8 cellular contexts compared by ENCODE assay signal in genomic region chr11:75814369-75814685, GRCh38. TPM values are rescaled to one million over a fixed set of nuclear protein-coding genes. Genes with fewer than 3 reads are reported as not detected.
DNase-seq lines count a peak whose midpoint lies in the region; ATAC-seq and TF ChIP-seq lines count a peak whose summit lies in the region.

No MANE protein-coding gene starts in this region.

- peak overlapping the region; percentile 95 for H3K27ac ChIP-seq in cardiac muscle cell
- peak overlapping the region; percentile 94 to 99 (median 96) for H3K27ac ChIP-seq in Peyer's patch
- H3K27ac ChIP-seq in esophagus muscularis mucosa (replicated peaks in 1 of 4) = peak overlapping the region; percentile 94 to 99 (median 96)
- H3K27ac ChIP-seq in trophoblast cell (ENCODE audit: low read depth, low read length) = peak overlapping the region; percentile 60

- DNase-seq in cardiac muscle cell (ENCODE audit: low read depth in 1 of 2, low spot score in 1 of 2) (no peak), left ventricle myocardium superior (no peak), Peyer's patch (no peak), esophagus muscularis mucosa (ENCODE audit: extremely low spot score) (no peak), trophoblast cell (no peak), LoVo (ENCODE audit: low spot score) (no peak), Ammon's horn (ENCODE audit: low spot score) (no peak)

- H3K4me3 ChIP-seq in cardiac muscle cell (peak overlapping the region; percentile 83), Peyer's patch (peak overlapping the region; percentile 86 to 98 (median 96)), esophagus muscularis mucosa (peak overlapping the region; percentile 87 to 100 (median 93)), trophoblast cell (ENCODE audit: low read depth, low read length) (peak overlapping the region; percentile 86)

- peak overlapping the region; percentile 44 for H3K4ac ChIP-seq in trophoblast cell (ENCODE audit: low read depth, low read length)

- peak overlapping the region; percentile 22 for H4K12ac ChIP-seq in trophoblast cell (ENCODE audit: low read depth, low read length)

- peak overlapping the region; percentile 97 for H3K4me2 ChIP-seq in trophoblast cell (ENCODE audit: low read length)

- no peak for ATAC-seq in left ventricle myocardium superior
- ATAC-seq in HG02970 (IDR thresholded peaks at IDR 0.05; ENCODE audit: low FRiP score, unreplicated experiment) = peak; percentile 15

- peak overlapping the region; percentile 92 for H2AFZ ChIP-seq in trophoblast cell (ENCODE audit: insufficient read depth, low read length, poor library complexity)

- H3K79me1 ChIP-seq in trophoblast cell (ENCODE audit: low read length) = peaks cover 12% of the 10 kb centered on the region

- no peak for TF ChIP-seq CTCF in cardiac muscle cell (IDR thresholded peaks at IDR 0.05; ENCODE audit: low read depth, low read length)
- no peak for TF ChIP-seq CTCF in Peyer's patch (IDR thresholded peaks at IDR 0.05)
- TF ChIP-seq CTCF in esophagus muscularis mucosa (IDR thresholded peaks at IDR 0.05) = no peak

- H3K79me2 ChIP-seq in trophoblast cell (ENCODE audit: control insufficient read depth, insufficient read depth, low read length, poor library complexity) = peaks cover 12% of the 10 kb centered on the region

- H3K9me3 ChIP-seq in cardiac muscle cell (ENCODE audit: low read depth) (no peaks in the 10 kb centered on the region), Peyer's patch (no peaks in the 10 kb centered on the region), esophagus muscularis mucosa (no peaks in the 10 kb centered on the region), trophoblast cell (ENCODE audit: insufficient read depth, low read depth, low read length) (no peaks in the 10 kb centered on the region)

- peak overlapping the region; percentile 28 for H2BK5ac ChIP-seq in trophoblast cell (ENCODE audit: low read depth, low read length, poor library complexity)

- H3K36me3 ChIP-seq in cardiac muscle cell (no peaks in the 10 kb centered on the region), Peyer's patch (no peaks in the 10 kb centered on the region), esophagus muscularis mucosa (no peaks in the 10 kb centered on the region), trophoblast cell (ENCODE audit: control insufficient read depth in 1 of 2, insufficient read depth in 2 of 2, low read length in 2 of 2) (no peaks in the 10 kb centered on the region)

- 0% methylated on average over 6 of the region's 13 CpGs for WGBS in esophagus muscularis mucosa
- WGBS in trophoblast cell (ENCODE audit: extremely low coverage, insufficient coverage, insufficient read length) = no CpG with 5 or more reads among the region's 13 CpGs

- H2BK12ac ChIP-seq in trophoblast cell (ENCODE audit: low read length) = peak overlapping the region; percentile 59

- peak overlapping the region; percentile 50 for H3K14ac ChIP-seq in trophoblast cell (ENCODE audit: low read length)

- H3K18ac ChIP-seq in trophoblast cell (ENCODE audit: low read length) = peak overlapping the region; percentile 33

- H3K23ac ChIP-seq in trophoblast cell (ENCODE audit: low read length) = no peak overlapping the region

- peak overlapping the region; percentile 71 for H3K9ac ChIP-seq in trophoblast cell (ENCODE audit: low read length)

- peak overlapping the region; percentile 32 for H2BK120ac ChIP-seq in trophoblast cell (ENCODE audit: insufficient read depth, low read length, poor library complexity)

- peak overlapping the region; percentile 76 for H4K8ac ChIP-seq in trophoblast cell (ENCODE audit: low read depth, low read length)

- H3K4me1 ChIP-seq in cardiac muscle cell (ENCODE audit: low read depth) = peaks cover 17% of the 10 kb centered on the region
- peaks cover 0 to 19% (median 9%) of the 10 kb centered on the region in 4 donors for H3K4me1 ChIP-seq in Peyer's patch
- H3K4me1 ChIP-seq in esophagus muscularis mucosa = peaks cover 23 to 45% (median 42%) of the 10 kb centered on the region in 4 donors
- H3K4me1 ChIP-seq in trophoblast cell (ENCODE audit: control insufficient read depth in 1 of 2, insufficient read depth in 2 of 2, low read length in 2 of 2) = peaks cover 14 to 19% of the 10 kb centered on the region in 2 experiments

- peak overlapping the region; percentile 63 for H4K91ac ChIP-seq in trophoblast cell (ENCODE audit: low read depth, low read length)

- H2AK5ac ChIP-seq in trophoblast cell (ENCODE audit: low read length) = no peak overlapping the region

- intact Hi-C loops in left ventricle myocardium superior (cut with micrococcal nuclease) (no loop called here), esophagus muscularis mucosa (cut with DNase I) (no loop called here)

- H3K27me3 ChIP-seq in cardiac muscle cell = no peaks in the 10 kb centered on the region
- no peaks in the 10 kb centered on the region for H3K27me3 ChIP-seq in Peyer's patch
- no peaks in the 10 kb centered on the region for H3K27me3 ChIP-seq in esophagus muscularis mucosa
- H3K27me3 ChIP-seq in trophoblast cell (ENCODE audit: insufficient read depth, low read length) = no peaks in the 10 kb centered on the region

- no peak for TF ChIP-seq EP300 in esophagus muscularis mucosa (IDR thresholded peaks at IDR 0.05)

- TF ChIP-seq POLR2A in Peyer's patch (IDR thresholded peaks at IDR 0.05) = peak in 1 of 2 donors; percentile 30
- TF ChIP-seq POLR2A in esophagus muscularis mucosa (IDR thresholded peaks at IDR 0.05; ENCODE audit: low read depth) = no peak

RNA-seq across cellular contexts. Expression of gene UVRAG, which starts 0.7 kb away (rescaled TPM):
- total RNA-seq in cardiac muscle cell (22.4 and 34.0 TPM in 2 replicates), left ventricle myocardium superior (14.9 TPM), Peyer's patch (10 to 100 TPM; 13.8 to 64.4 (median 22.1) TPM), esophagus muscularis mucosa (10 to 100 TPM; 30.6 to 37.4 (median 34.7) TPM)
- 21.6 and 33.3 TPM in 2 replicates for polyA plus RNA-seq in cardiac muscle cell
- polyA plus RNA-seq in trophoblast cell (2013) = 4.8 and 5.0 TPM in 2 replicates

RNA-seq across cellular contexts. Expression of gene DGAT2, which starts 45.7 kb away (rescaled TPM):
- total RNA-seq in cardiac muscle cell = 36.4 and 44.9 TPM in 2 replicates
- polyA plus RNA-seq in cardiac muscle cell = 23.7 and 34.7 TPM in 2 replicates
- total RNA-seq in left ventricle myocardium superior = 18.3 TPM
- 1 to 10 TPM; 2.4 to 7.7 (median 4.5) TPM for total RNA-seq in Peyer's patch
- 1 to 10 TPM in 3 of 4 donors, under 1 TPM in 1; 0.83 to 6.5 (median 2.0) TPM for total RNA-seq in esophagus muscularis mucosa
- polyA plus RNA-seq in trophoblast cell (2013) = 0.04 and 0.12 TPM in 2 replicates
